8 cellular contexts compared by ENCODE assay signal in genomic region chr7:107879400-107880035, GRCh38. TPM values are rescaled to one million over a fixed set of nuclear protein-coding genes. Genes with fewer than 3 reads are reported as not detected.
A peak's percentile ranks its signal among the peaks of the same experiment; 100 is the strongest.
DNase-seq lines count a peak whose midpoint lies in the region; ATAC-seq, FAIRE-seq and TF ChIP-seq lines count a peak whose summit lies in the region.

No MANE protein-coding gene starts in this region.

- peak overlapping the region; percentile 50 for H2AFZ ChIP-seq in endothelial cell of umbilical vein (ENCODE audit: low read depth, low read length)

- dilution Hi-C loops in endothelial cell of umbilical vein (cut with MboI; ENCODE audit: extremely low pct_ligation_motif_present, low sequenced_read_pairs) = no loop called here

- no TSS peak for BruUV-seq in endothelial cell of umbilical vein (replicated peaks; lab: Mats Ljungman, UMichigan)

- ATAC-seq in HG02678 (IDR thresholded peaks at IDR 0.05; ENCODE audit: unreplicated experiment) = peak; percentile 75

- peaks cover 2% of the 10 kb centered on the region for H3K4me1 ChIP-seq in endothelial cell of umbilical vein (ENCODE audit: control insufficient read depth, extremely low read depth, insufficient read depth, low read length)

- H3K4me3 ChIP-seq in AG04450 (ENCODE audit: low read depth, low read length) (no peak overlapping the region), endothelial cell of umbilical vein (replicated peaks in 1 of 3; ENCODE audit: insufficient read depth in 1 of 3, low read depth in 1 of 3, low read length in 3 of 3) (no peak overlapping the region)

- TF ChIP-seq CTCF in AG04450 (IDR thresholded peaks at IDR 0.05; ENCODE audit: low read depth, low read length) = peak; percentile 81
- TF ChIP-seq CTCF in GM10266 (IDR thresholded peaks at IDR 0.05; ENCODE audit: control insufficient read depth, insufficient read depth, low read depth, missing control alignments) = peak; percentile 72
- TF ChIP-seq CTCF in endothelial cell of umbilical vein (IDR thresholded peaks at IDR 0.05; ENCODE audit: extremely low read depth in 1 of 2, insufficient read depth in 1 of 2, low read depth in 1 of 2, low read length in 2 of 2) = peak; percentile 64 to 65

- H3K27ac ChIP-seq in AG04450 (ENCODE audit: low read depth, low read length) (no peak overlapping the region), endothelial cell of umbilical vein (ENCODE audit: insufficient read depth, low read depth, low read length) (no peak overlapping the region)

- H3K27me3 ChIP-seq in AG04450 (ENCODE audit: control insufficient read depth, insufficient read depth, low read length) = no peaks in the 10 kb centered on the region
- peaks cover 13 to 15% of the 10 kb centered on the region in 2 experiments for H3K27me3 ChIP-seq in endothelial cell of umbilical vein (ENCODE audit: control insufficient read depth in 2 of 2, insufficient read depth in 2 of 2, low read length in 2 of 2)

- H3K9me3 ChIP-seq in AG04450 (ENCODE audit: control insufficient read depth, insufficient read depth, low read length) (no peaks in the 10 kb centered on the region), endothelial cell of umbilical vein (replicated peaks; ENCODE audit: control insufficient read depth, insufficient read depth, low read length) (no peaks in the 10 kb centered on the region)

- H3K36me3 ChIP-seq in endothelial cell of umbilical vein (ENCODE audit: control insufficient read depth in 2 of 2, extremely low read depth in 1 of 2, insufficient read depth in 2 of 2, low read length in 2 of 2) = no peaks in the 10 kb centered on the region

- peak; percentile 87 for FAIRE-seq in endothelial cell of umbilical vein (lab: Jason Lieb, UNC)

- no peaks in the 10 kb centered on the region for H3K79me2 ChIP-seq in endothelial cell of umbilical vein (ENCODE audit: control insufficient read depth, insufficient read depth, low read length)

- POLR2A ChIA-PET in AG04450 (lab: Yijun Ruan, JAX) = interaction anchor here (0.6 to 1.2 kb wide), 2 partner anchors 136 to 450 kb away, joined by 5 to 6 read pairs; no protein-coding TSS in a partner anchor
- POLR2A ChIA-PET in endothelial cell of umbilical vein (lab: Charles Lee) = no interaction called here

- CTCF ChIA-PET in AG04450 (lab: Charles Lee) (interaction anchor here (0.7 to 4.3 kb wide), 28 partner anchors 8 to 731 kb away, joined by 3 to 64 read pairs (median 4); partner anchors contain the start of genes CBLL1, DLD and SLC26A4), endothelial cell of umbilical vein (lab: Charles Lee) (interaction anchor here (0.6 to 6.9 kb wide), 53 partner anchors 9 to 933 kb away, joined by 3 to 201 read pairs (median 4); partner anchors contain the start of genes CBLL1, DLD, HBP1 and SLC26A4)

- no peak overlapping the region for H3K9ac ChIP-seq in endothelial cell of umbilical vein (replicated peaks; ENCODE audit: extremely low read depth, insufficient read depth, low read length)

- H3K4me2 ChIP-seq in endothelial cell of umbilical vein (ENCODE audit: insufficient read depth, low read length) = no peak overlapping the region

- DNase-seq in AG04450 (ENCODE audit: low read depth, low spot score) = no peak
- DNase-seq in GM10266 (ENCODE audit: extremely low spot score) = peak; percentile 44
- DNase-seq in NCI-H146 treated with DMSO at 0.1 percent for 48 hours (lab: John Stamatoyannopoulos, UW; ENCODE audit: unreplicated experiment) = peak; percentile 54
- DNase-seq in T-helper 9 cell = peak; percentile 16
- peak; percentile 86 for DNase-seq in endothelial cell of umbilical vein (ENCODE audit: low read depth, low spot score)
- peak; percentile 47 for DNase-seq in mucosa of gallbladder (ENCODE audit: low spot score)
- DNase-seq in activated CD8-positive, alpha-beta memory T cell treated with anti-CD3 and anti-CD28 coated beads, Interleukin-2, amount 50 U/mL, for 4 hours = no peak

- intact Hi-C loops in endothelial cell of umbilical vein (cut with micrococcal nuclease) = loop anchor here (1.0 to 2.0 kb wide), 6 partner anchors 136 to 1087 kb away; no protein-coding TSS in a partner anchor

- TF ChIP-seq POLR2A in endothelial cell of umbilical vein (IDR thresholded peaks at IDR 0.05; ENCODE audit: low read depth, low read length) = no peak

- H4K20me1 ChIP-seq in endothelial cell of umbilical vein (replicated peaks; ENCODE audit: control insufficient read depth, extremely low read depth, insufficient read depth, low read length) = no peaks in the 10 kb centered on the region

- no peaks in the 10 kb centered on the region for H3K9me1 ChIP-seq in endothelial cell of umbilical vein (replicated peaks; ENCODE audit: control insufficient read depth, extremely low read depth, insufficient read depth, low read length)

TF ChIP-seq in endothelial cell of umbilical vein, 7 proteins besides CTCF, POLR2A, EP300 and RAD21:
- TF ChIP-seq GATA2 (IDR thresholded peaks at IDR 0.05; ENCODE audit: insufficient read depth, insufficient read length, low read depth, low read length) = peak; percentile 59
- TF ChIP-seq JUN (IDR thresholded peaks at IDR 0.05; ENCODE audit: borderline replicate concordance, insufficient read depth, insufficient read length, low read depth) = peak; percentile 57
- TF ChIP-seq MYC (IDR thresholded peaks at IDR 0.05; ENCODE audit: low read depth, low read length) = no peak
- no peak for TF ChIP-seq POLR2AphosphoS5 (IDR thresholded peaks at IDR 0.05; ENCODE audit: insufficient read depth, low read depth, low read length)
- no peak for TF ChIP-seq EZH2 (IDR thresholded peaks at IDR 0.05; ENCODE audit: borderline replicate concordance, low read depth, low read length, severe bottlenecking)
- no peak for TF ChIP-seq MAX (IDR thresholded peaks at IDR 0.05; ENCODE audit: insufficient read depth, insufficient read length)
- peak; percentile 65 for TF ChIP-seq FOS (IDR thresholded peaks at IDR 0.05; ENCODE audit: borderline replicate concordance, insufficient read depth, low read length)

RNA-seq across cellular contexts. Expression of gene DLD, which starts 11.5 kb away (rescaled TPM):
- polyA plus RNA-seq in AG04450 (2011; rRNA removed) = 134 and 169 TPM in 2 replicates
- polyA minus RNA-seq in AG04450 (2011; rRNA and poly(A)+ RNA removed) = 59.5 and 74.6 TPM in 2 replicates
- total RNA-seq in endothelial cell of umbilical vein = 61.7 and 77.4 TPM in 2 replicates
- 72.0 and 95.0 TPM in 2 replicates for polyA plus RNA-seq in endothelial cell of umbilical vein
- 79.7 and 92.1 TPM in 2 replicates for polyA plus RNA-seq in endothelial cell of umbilical vein (2011; cell fraction: cytosol; rRNA removed)
- polyA plus RNA-seq in endothelial cell of umbilical vein (2011; cell fraction: nucleus; rRNA removed) = 100 and 125 TPM in 2 replicates
- polyA plus RNA-seq in endothelial cell of umbilical vein (2012) = 96.5 and 122 TPM in 2 replicates
- polyA minus RNA-seq in endothelial cell of umbilical vein = 68.4 and 81.1 TPM in 2 replicates
- polyA minus RNA-seq in endothelial cell of umbilical vein (2011; cell fraction: cytosol; rRNA and poly(A)+ RNA removed) = 39.4 TPM
- polyA minus RNA-seq in endothelial cell of umbilical vein (2011; cell fraction: nucleus; rRNA and poly(A)+ RNA removed) = 35.9 and 48.0 TPM in 2 replicates
- 69.0 TPM for total RNA-seq in mucosa of gallbladder

Comparison
In these comparisons a context has a peak if more than half of its experiments do, and no peak if none do; other contexts are left out.
1. DNase-seq: peak in GM10266 (single experiment), NCI-H146 treated with DMSO at 0.1 percent for 48 hours (single experiment), T-helper 9 cell (single experiment), endothelial cell of umbilical vein (single experiment) and mucosa of gallbladder (single experiment); none in AG04450 (single experiment) and activated CD8-positive, alpha-beta memory T cell treated with anti-CD3 and anti-CD28 coated beads, Interleukin-2, amount 50 U/mL, for 4 hours (single experiment).
2. Peak in every context shown above with its lines, with median percentiles within 50 percentile points of each other: CTCF ChIP-seq.